Comparison of ENCODE assay signal across 7 cellular contexts in genomic region chr17:48831549-48831883, GRCh38. TPM values are rescaled to one million over a fixed set of nuclear protein-coding genes. Genes with fewer than 3 reads are reported as not detected.
DNase-seq lines count a peak whose midpoint lies in the region; ATAC-seq and TF ChIP-seq lines count a peak whose summit lies in the region.

No MANE protein-coding gene starts in this region.

- no peak for DNase-seq in activated naive CD4-positive, alpha-beta T cell treated with anti-CD3 and anti-CD28 coated beads, Interleukin-2, amount 50 U/mL, for 72 hours (ENCODE audit: low spot score in 2 of 2)
- DNase-seq in stomach (no peak), A172 (ENCODE audit: low spot score) (no peak)
- DNase-seq in stimulated activated CD4-positive, alpha-beta T cell treated with anti-CD3 and anti-CD28 coated beads, Interleukin-1b, Interleukin-23, amount 100 ng/mL, for 48 hours: no peak

- H3K27ac Mint-ChIP-seq in activated naive CD4-positive, alpha-beta T cell treated with anti-CD3 and anti-CD28 coated beads, Interleukin-2, amount 50 U/mL, for 72 hours: peak overlapping the region; percentile 85 to 97

- TF ChIP-seq EP300 in stomach (IDR thresholded peaks at IDR 0.05): no peak

- no peaks in the 10 kb centered on the region for H3K9me3 Mint-ChIP-seq in activated naive CD4-positive, alpha-beta T cell treated with anti-CD3 and anti-CD28 coated beads, Interleukin-2, amount 50 U/mL, for 72 hours

- H3K4me1 ChIP-seq in iPS-20b (ENCODE audit: insufficient read depth, low read length) (no peaks in the 10 kb centered on the region), stomach (peaks cover 40 to 54% (median 50%) of the 10 kb centered on the region in 4 donors)

- intact Hi-C loops in stomach (cut with DNase I; ENCODE audit: low total_unique reads): no loop called here

- H3K27ac ChIP-seq in iPS-20b (ENCODE audit: low read length) (no peak overlapping the region), stomach (peak overlapping the region; percentile 95 to 99 (median 98))

- H3K27me3 ChIP-seq in iPS-20b (ENCODE audit: insufficient read depth, low read length) (no peaks in the 10 kb centered on the region), stomach (no peaks in the 10 kb centered on the region)

- ATAC-seq in HG03457 (IDR thresholded peaks at IDR 0.05; ENCODE audit: unreplicated experiment) (peak; percentile 11), GM21423 (IDR thresholded peaks at IDR 0.05; ENCODE audit: unreplicated experiment) (no peak)
- ATAC-seq in activated naive CD4-positive, alpha-beta T cell treated with anti-CD3 and anti-CD28 coated beads, Interleukin-2, amount 50 U/mL, for 72 hours: no peak

- H3K36me3 Mint-ChIP-seq in activated naive CD4-positive, alpha-beta T cell treated with anti-CD3 and anti-CD28 coated beads, Interleukin-2, amount 50 U/mL, for 72 hours: peaks cover 0 to 7% of the 10 kb centered on the region in 2 donors

- TF ChIP-seq POLR2A in stomach (IDR thresholded peaks at IDR 0.05): no peak

- H3K9me3 ChIP-seq in iPS-20b (ENCODE audit: insufficient read depth, low read depth, low read length) (no peaks in the 10 kb centered on the region), stomach (no peaks in the 10 kb centered on the region)

- WGBS in stomach, 5 donors: 0 to 4% (median 2%) methylated on average over 7 to 8 of the region's 8 CpGs

- peak overlapping the region; percentile 76; the same call in 1 of the 2 replicates for H3K9ac ChIP-seq in iPS-20b (ENCODE audit: low read depth, low read length)

- no peaks in the 10 kb centered on the region for H3K36me3 ChIP-seq in iPS-20b (ENCODE audit: insufficient read depth, low read depth, low read length)
- H3K36me3 ChIP-seq in stomach: no peaks in the 10 kb centered on the region

- H3K4me3 ChIP-seq in iPS-20b (ENCODE audit: low read length) (peak overlapping the region; percentile 89), stomach (peak overlapping the region; percentile 57 to 94 (median 78))

- no peak for TF ChIP-seq CTCF in stomach (IDR thresholded peaks at IDR 0.05)

RNA-seq across cellular contexts. Expression of gene CALCOCO2, which starts 0.7 kb away (rescaled TPM):
- 100 to 1,000 TPM in 1 of 2 donors, 10 to 100 TPM in 1; 63.6 to 123 TPM for total RNA-seq in activated naive CD4-positive, alpha-beta T cell treated with anti-CD3 and anti-CD28 coated beads, Interleukin-2, amount 50 U/mL, for 72 hours
- 100 to 1,000 TPM in 1 of 5 donors, 10 to 100 TPM in 4; 55.4 to 109 (median 72.2) TPM for total RNA-seq in stomach
- polyA plus RNA-seq in stomach: 10 to 100 TPM; 43.0 to 67.8 (median 58.8) TPM
- total RNA-seq in A172 (2014; rRNA removed; shearing (Covaris generic)): 50.3 and 78.4 TPM in 2 replicates

RNA-seq across cellular contexts. Expression of gene TTLL6, which starts 14.5 kb away (rescaled TPM):
- total RNA-seq in activated naive CD4-positive, alpha-beta T cell treated with anti-CD3 and anti-CD28 coated beads, Interleukin-2, amount 50 U/mL, for 72 hours: not detected
- 10 to 100 TPM in 1 of 5 donors, 1 to 10 TPM in 2, not detected in 2; 1.5 to 11.0 (median 1.8) TPM for total RNA-seq in stomach
- under 1 TPM in 1 of 3 donors, not detected in 2; 0.48 TPM for polyA plus RNA-seq in stomach
- total RNA-seq in A172 (2014; rRNA removed; shearing (Covaris generic)): 0.02 TPM in 1 of 2 replicates, not detected in the other
